Comparison of ENCODE assay signal across 1 cellular context in the genomic region with DNA sequence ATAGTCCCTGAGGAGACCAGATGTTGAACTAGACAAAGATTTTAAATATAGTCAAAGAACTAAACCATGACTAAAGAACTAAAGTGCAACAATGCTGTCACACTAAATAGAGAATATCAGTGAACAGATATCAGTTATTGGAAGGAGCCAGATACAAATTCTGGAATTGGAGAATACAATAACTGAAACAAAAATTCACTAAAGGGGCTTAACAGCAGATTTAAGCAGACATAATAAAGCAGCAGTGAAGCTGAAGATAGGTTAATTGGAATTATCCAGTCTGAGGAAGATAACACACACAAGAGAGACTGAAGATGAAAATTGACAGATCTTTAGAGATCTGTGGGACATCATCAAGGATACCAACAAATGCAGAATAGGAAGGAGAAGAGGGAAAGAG.
TF ChIP-seq lines count a peak whose summit lies in the region.

No MANE protein-coding gene starts in this region.

TF ChIP-seq in HepG2, 621 proteins besides CTCF, POLR2A, EP300 and RAD21:
- TF ChIP-seq ZNF160 (CRISPR knock-in tag; IDR thresholded peaks at IDR 0.05) (peak; percentile 98), KMT2A (CRISPR knock-in tag; IDR thresholded peaks at IDR 0.05) (no peak), ZNF644 (CRISPR knock-in tag; IDR thresholded peaks at IDR 0.05; ENCODE audit: low read depth) (no peak)
- TF ChIP-seq, protein P1, sequence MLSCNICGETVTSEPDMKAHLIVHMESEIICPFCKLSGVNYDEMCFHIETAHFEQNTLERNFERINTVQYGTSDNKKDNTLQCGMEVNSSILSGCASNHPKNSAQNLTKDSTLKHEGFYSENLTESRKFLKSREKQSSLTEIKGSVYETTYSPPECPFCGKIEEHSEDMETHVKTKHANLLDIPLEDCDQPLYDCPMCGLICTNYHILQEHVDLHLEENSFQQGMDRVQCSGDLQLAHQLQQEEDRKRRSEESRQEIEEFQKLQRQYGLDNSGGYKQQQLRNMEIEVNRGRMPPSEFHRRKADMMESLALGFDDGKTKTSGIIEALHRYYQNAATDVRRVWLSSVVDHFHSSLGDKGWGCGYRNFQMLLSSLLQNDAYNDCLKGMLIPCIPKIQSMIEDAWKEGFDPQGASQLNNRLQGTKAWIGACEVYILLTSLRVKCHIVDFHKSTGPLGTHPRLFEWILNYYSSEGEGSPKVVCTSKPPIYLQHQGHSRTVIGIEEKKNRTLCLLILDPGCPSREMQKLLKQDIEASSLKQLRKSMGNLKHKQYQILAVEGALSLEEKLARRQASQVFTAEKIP (CRISPR knock-in tag; IDR thresholded peaks at IDR 0.05; ENCODE audit: borderline replicate concordance): no peak
